ENCODE assay signal across 8 cellular contexts in the genomic region with DNA sequence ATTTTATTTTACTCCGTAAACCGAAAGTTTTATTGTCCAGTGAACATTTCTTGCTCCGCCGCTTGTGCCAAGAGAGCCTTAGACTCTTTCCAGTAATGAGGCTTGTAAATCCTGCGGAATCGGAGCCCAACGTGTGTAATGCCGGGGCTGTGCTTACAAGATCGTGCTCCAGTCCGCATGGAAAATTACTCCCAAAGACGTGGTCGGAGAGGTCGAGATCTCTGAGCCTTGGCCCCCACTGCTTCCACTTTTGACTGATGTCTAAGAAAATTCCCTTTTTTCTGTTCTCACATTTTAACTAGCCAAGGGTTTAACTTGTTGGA. TPM values are rescaled to one million over a fixed set of nuclear protein-coding genes. Genes with fewer than 3 reads are reported as not detected.
A peak's percentile ranks its signal among the peaks of the same experiment; 100 is the strongest.
DNase-seq lines count a peak whose midpoint lies in the region.

No MANE protein-coding gene starts in this region.

- H3K27me3 ChIP-seq in ectodermal cell (ENCODE audit: control insufficient read depth, insufficient read depth, low read length, poor library complexity, severe bottlenecking) (peaks cover 15% of the 10 kb centered on the region), muscle layer of colon (ENCODE audit: control insufficient read depth in 1 of 2, insufficient read depth in 2 of 2, low read length in 2 of 2) (no peaks in the 10 kb centered on the region)

- H3K36me3 ChIP-seq in ectodermal cell (ENCODE audit: control insufficient read depth, insufficient read depth, low read length) (no peaks in the 10 kb centered on the region), muscle layer of colon (ENCODE audit: insufficient read depth, low read length) (no peaks in the 10 kb centered on the region)

- 86 to 88% methylated on average over 13 of the region's 13 CpGs for WGBS in ectodermal cell, 2 experiments

- H3K27ac ChIP-seq in ectodermal cell (ENCODE audit: insufficient read depth, low read depth, low read length, poor library complexity, severe bottlenecking) (no peak overlapping the region), muscle layer of colon (ENCODE audit: low read depth, low read length) (peak overlapping the region; percentile 84)

- H3K4me3 ChIP-seq in ectodermal cell (ENCODE audit: insufficient read depth, low read depth, low read length) (peak overlapping the region; percentile 65), muscle layer of colon (ENCODE audit: low read depth in 1 of 2, low read length in 2 of 2) (peak overlapping the region; percentile 78 to 97)

- H3K9me3 ChIP-seq in ectodermal cell (ENCODE audit: control insufficient read depth, low read length) (no peaks in the 10 kb centered on the region), muscle layer of colon (ENCODE audit: low read length) (no peaks in the 10 kb centered on the region)

- H3K4me1 ChIP-seq in ectodermal cell (ENCODE audit: control insufficient read depth, insufficient read depth, low read length): no peaks in the 10 kb centered on the region
- peaks cover 49% of the 10 kb centered on the region for H3K4me1 ChIP-seq in muscle layer of colon (ENCODE audit: insufficient read depth, low read length)

- DNase-seq in COR-L47 (lab: John Stamatoyannopoulos, UW): peak; percentile 46
- peak; percentile 76 for DNase-seq in NCI-H146 treated with DMSO at 0.1 percent for 48 hours (lab: John Stamatoyannopoulos, UW; ENCODE audit: unreplicated experiment)
- DNase-seq in RKO (ENCODE audit: low spot score): no peak
- no peak for DNase-seq in NAMALWA (ENCODE audit: low spot score)
- DNase-seq in T1000 (lab: John Stamatoyannopoulos, UW): no peak
- DNase-seq in effector CD8-positive, alpha-beta T cell (lab: John Stamatoyannopoulos, UW): no peak

- H3K9ac ChIP-seq in muscle layer of colon (ENCODE audit: low read length): peak overlapping the region; percentile 84

RNA-seq across cellular contexts. Expression of a gene that starts 0.7 kb away (rescaled TPM):
- polyA plus RNA-seq in ectodermal cell (2013, experiment 1 of 4): 5.9 TPM
- 9.0 TPM for polyA plus RNA-seq in ectodermal cell (2013, experiment 2 of 4)
- polyA plus RNA-seq in ectodermal cell (2013, experiment 3 of 4): 6.4 TPM
- 6.7 TPM for polyA plus RNA-seq in ectodermal cell (2013, experiment 4 of 4)

Comparison
In these comparisons a context has a peak if more than half of its experiments do, and no peak if none do; other contexts are left out.
1. DNase-seq: peak in COR-L47 (single experiment) and NCI-H146 treated with DMSO at 0.1 percent for 48 hours (single experiment); none in RKO (single experiment), NAMALWA (single experiment), T1000 (single experiment) and effector CD8-positive, alpha-beta T cell (single experiment).